9 cellular contexts compared by ENCODE assay signal in genomic region chr1:182029002-182029378, GRCh38. TPM values are rescaled to one million over a fixed set of nuclear protein-coding genes. Genes with fewer than 3 reads are reported as not detected.
DNase-seq lines count a peak whose midpoint lies in the region; ATAC-seq, FAIRE-seq and TF ChIP-seq lines count a peak whose summit lies in the region.
"Had no signal": no experiment of that assay in that cellular context is flagged by ENCODE, and none has a peak within 500 bp of the region (broad histone marks: within the 10 kb centered on the region; RNA-seq: fewer than 3 reads in every experiment).

No MANE protein-coding gene starts in this region.

- H3K27ac Mint-ChIP-seq in activated naive CD4-positive, alpha-beta T cell treated with anti-CD3 and anti-CD28 coated beads, Interleukin-2, amount 10 ng/mL, durations not matched to agents 7 days and 5 days: peak overlapping the region; percentile 96
- peak overlapping the region; percentile 82 for H3K27ac Mint-ChIP-seq in memory B cell

- no peaks in the 10 kb centered on the region for H3K9me3 Mint-ChIP-seq in activated naive CD4-positive, alpha-beta T cell treated with anti-CD3 and anti-CD28 coated beads, Interleukin-2, amount 10 ng/mL, durations not matched to agents 7 days and 5 days
- no peaks in the 10 kb centered on the region for H3K9me3 Mint-ChIP-seq in memory B cell

- no peaks in the 10 kb centered on the region for H4K20me1 ChIP-seq in K562 (replicated peaks; ENCODE audit: control insufficient read depth, insufficient read depth, low read length)

- CTCF ChIA-PET in activated naive CD4-positive, alpha-beta T cell treated with anti-CD3 and anti-CD28 coated beads, Interleukin-2, amount 10 ng/mL, durations not matched to agents 7 days and 5 days (lab: Charles Lee): interaction anchor here (0.6 to 2.4 kb wide), 6 partner anchors 18 to 645 kb away, joined by 3 to 16 read pairs (median 5); no protein-coding TSS in a partner anchor
- CTCF ChIA-PET in K562 (lab: Yijun Ruan, JAX; ENCODE audit: low intra/inter-chr PET ratio): interaction anchor here (0.6 to 0.9 kb wide), 2 partner anchors 92 to 1422 kb away, joined by 3 to 4 read pairs; no protein-coding TSS in a partner anchor

- H3K27me3 ChIP-seq in K562 (ENCODE audit: control insufficient read depth in 2 of 2, insufficient read depth in 2 of 2, low read length in 2 of 2): no peaks in the 10 kb centered on the region
- no peaks in the 10 kb centered on the region for H3K27me3 ChIP-seq in upper lobe of right lung

- peak overlapping the region; percentile 61 to 89; a peak in 3 of 4 replicates for H3K9ac ChIP-seq in K562 (ENCODE audit: insufficient read depth in 1 of 2, low read depth in 2 of 2, low read length in 2 of 2)

- 6% methylated on average over 2 of the region's 2 CpGs for WGBS in K562 (ENCODE audit: insufficient coverage, low coverage, missing lambda C conversion rate)

- ATAC-seq in K562: no peak
- no peak for ATAC-seq in memory B cell (ENCODE audit: low read depth)
- no peak for ATAC-seq in upper lobe of right lung

- no peaks in the 10 kb centered on the region for H3K27me3 Mint-ChIP-seq in activated naive CD4-positive, alpha-beta T cell treated with anti-CD3 and anti-CD28 coated beads, Interleukin-2, amount 10 ng/mL, durations not matched to agents 7 days and 5 days
- peaks cover 1% of the 10 kb centered on the region for H3K27me3 Mint-ChIP-seq in memory B cell

- H3K9me3 ChIP-seq in K562 (replicated peaks; ENCODE audit: control insufficient read depth, insufficient read depth, low read depth, low read length) (no peaks in the 10 kb centered on the region), upper lobe of right lung (no peaks in the 10 kb centered on the region)

- H3K4me3 ChIP-seq in K562: peak overlapping the region; percentile 71
- peak overlapping the region; percentile 68 for H3K4me3 ChIP-seq in upper lobe of right lung

- H3K27ac ChIP-seq in K562 (ENCODE audit: extremely low read depth, low read depth, low read length) (peak overlapping the region; percentile 66), upper lobe of right lung (peak overlapping the region; percentile 89)

- no peak for DNase-seq in activated naive CD4-positive, alpha-beta T cell treated with anti-CD3 and anti-CD28 coated beads, Interleukin-2, amount 10 ng/mL, durations not matched to agents 7 days and 5 days
- no peak for DNase-seq in activated naive CD4-positive, alpha-beta T cell treated with Interleukin-2 at 50 U/mL for 16 hours
- DNase-seq in K562 (ENCODE audit: extremely low read depth in 1 of 4, low spot score in 3 of 4) (no peak), memory B cell (ENCODE audit: low spot score in 2 of 2) (no peak), upper lobe of right lung (no peak), NCI-H1417 treated with DMSO at 0.1 percent for 48 hours (lab: John Stamatoyannopoulos, UW) (no peak), OCI-M1 (lab: John Stamatoyannopoulos, UW) (no peak), ACHN (no peak)

- TF ChIP-seq CTCF in K562 (IDR thresholded peaks at IDR 0.05 in 2 of 3, conservative IDR thresholded peaks at IDR 0.05 in 1 of 3; ENCODE audit: insufficient read depth in 2 of 3, low read depth in 1 of 3, low read length in 3 of 3): no peak
- no peak for TF ChIP-seq CTCF in upper lobe of right lung (IDR thresholded peaks at IDR 0.05)

- H3K4me1 ChIP-seq in K562 (replicated peaks in 1 of 2; ENCODE audit: control insufficient read depth in 2 of 2, insufficient read depth in 2 of 2, low read length in 2 of 2) (peaks cover 4 to 6% of the 10 kb centered on the region in 2 experiments; a peak in 3 of 5 replicates), upper lobe of right lung (peaks cover 7% of the 10 kb centered on the region)

- in situ Hi-C loops in K562 (cut with MboI): no loop called here
- in situ Hi-C loops in ACHN (cut with HindIII; ENCODE audit: low pct_ligation_motif_present, low pct_unique_long_range_greater_than_20kb, low sequenced_read_pairs): no loop called here

- peaks cover 15% of the 10 kb centered on the region for H3K4me1 Mint-ChIP-seq in activated naive CD4-positive, alpha-beta T cell treated with anti-CD3 and anti-CD28 coated beads, Interleukin-2, amount 10 ng/mL, durations not matched to agents 7 days and 5 days
- H3K4me1 Mint-ChIP-seq in memory B cell: peaks cover 12% of the 10 kb centered on the region

- no peak for TF ChIP-seq POLR2A in K562 (conservative IDR thresholded peaks at IDR 0.05)

- H3K4me3 Mint-ChIP-seq in activated naive CD4-positive, alpha-beta T cell treated with anti-CD3 and anti-CD28 coated beads, Interleukin-2, amount 10 ng/mL, durations not matched to agents 7 days and 5 days: peak overlapping the region; percentile 90
- H3K4me3 Mint-ChIP-seq in memory B cell: peak overlapping the region; percentile 97

- intact Hi-C loops in K562 (cut with micrococcal nuclease) (no loop called here), upper lobe of right lung (cut with DNase I) (no loop called here)

- TF ChIP-seq EP300 in K562 (IDR thresholded peaks at IDR 0.05; ENCODE audit: low read length): no peak

- no peaks in the 10 kb centered on the region for H3K9me1 ChIP-seq in K562 (ENCODE audit: control insufficient read depth, insufficient read depth, low read length)

- H3K4me2 ChIP-seq in K562 (ENCODE audit: insufficient read depth, low read length): peak overlapping the region; percentile 94

- no peak for FAIRE-seq in K562 (lab: Jason Lieb, UNC)
- FAIRE-seq: endometrium had no signal

- peak overlapping the region; percentile 94 for H2AFZ ChIP-seq in K562 (ENCODE audit: low read depth, low read length)

- no peak for TF ChIP-seq RAD21 in K562 (CRISPR knock-in tag; conservative IDR thresholded peaks at IDR 0.05 in 1 of 2, IDR thresholded peaks at IDR 0.05 in 1 of 2)

- H3K79me2 ChIP-seq in K562 (ENCODE audit: control insufficient read depth, insufficient read depth, low read length): no peaks in the 10 kb centered on the region

- H3K36me3 Mint-ChIP-seq in activated naive CD4-positive, alpha-beta T cell treated with anti-CD3 and anti-CD28 coated beads, Interleukin-2, amount 10 ng/mL, durations not matched to agents 7 days and 5 days: peaks cover 10% of the 10 kb centered on the region
- H3K36me3 Mint-ChIP-seq in memory B cell: no peaks in the 10 kb centered on the region

- POLR2A ChIA-PET in K562 (lab: Yijun Ruan, JAX): interaction anchor here (0.6 kb wide), 1 partner anchor 11 kb away, joined by 3 read pairs; no protein-coding TSS in a partner anchor

- H3K36me3 ChIP-seq in K562 (ENCODE audit: control insufficient read depth, insufficient read depth, low read length) (no peaks in the 10 kb centered on the region), upper lobe of right lung (no peaks in the 10 kb centered on the region)

- no TSS peak for BruUV-seq in K562 (replicated peaks; lab: Mats Ljungman, UMichigan)

TF ChIP-seq in K562, 482 proteins besides CTCF, POLR2A, EP300 and RAD21 (continues in another document):
- 0 out of 2 replicates have a peak, but pooled peaks have one; percentile 19 for TF ChIP-seq REST (CRISPR knock-in tag; IDR thresholded peaks at IDR 0.05; ENCODE audit: low read depth)

RNA-seq across cellular contexts. Expression of gene ZNF648, which starts 32.5 kb away (rescaled TPM):
- not detected in 2 replicates for total RNA-seq in K562 (2011; cell fraction: chromatin; rRNA removed; ENCODE audit: low replicate concordance)
- not detected in 2 replicates for total RNA-seq in K562 (2011; cell fraction: nucleolus; rRNA removed)
- total RNA-seq in K562 (2011; cell fraction: nucleoplasm; rRNA removed): 0.07 TPM in 1 of 2 replicates, not detected in the other
- 0.18 and 0.20 TPM in 2 replicates for total RNA-seq in K562 (2014; rRNA removed)
- 0.06 and 0.15 TPM in 2 replicates for total RNA-seq in K562 (2014; rRNA removed; fragmentation: Illumina TruSeq; extraction: Trizol)
- total RNA-seq in K562 (2015; rRNA removed; fragmentation: Illumina TruSeq; extraction: Trizol): 0.11 and 0.34 TPM in 2 replicates
- 0.22 and 0.27 TPM in 2 replicates for total RNA-seq in K562 (2021)
- polyA plus RNA-seq in K562 (2011; rRNA removed): not detected in 2 replicates
- not detected in 2 replicates for polyA plus RNA-seq in K562 (2011; cell fraction: cytosol; rRNA removed)
- not detected in 2 replicates for polyA plus RNA-seq in K562 (2011; cell fraction: nucleus; rRNA removed)
- 0.10 and 0.14 TPM in 2 replicates for polyA plus RNA-seq in K562 (2012)
- polyA plus RNA-seq in K562 (2014; fragmentation: Illumina TruSeq; extraction: Trizol): 0.18 and 0.21 TPM in 2 replicates
- under 1 TPM in 1 of 2 experiments, not detected in 1; 0.06 TPM for polyA plus RNA-seq in K562 (2014; fragmentation: Nextera tagmentation; extraction: Ambion mirVana)
- 0.11 and 0.25 TPM in 2 replicates for polyA plus RNA-seq in K562 (2014; rRNA removed)
- not detected in 2 replicates for polyA minus RNA-seq in K562 (2011; rRNA and poly(A)+ RNA removed)
- polyA minus RNA-seq in K562 (2011; cell fraction: cytosol; rRNA and poly(A)+ RNA removed): not detected in 2 replicates
- not detected in 2 replicates for polyA minus RNA-seq in K562 (2011; cell fraction: nucleus; rRNA and poly(A)+ RNA removed)
- not detected for total RNA-seq in upper lobe of right lung
